ENCODE assay signal across 22 cellular contexts in the genomic region with DNA sequence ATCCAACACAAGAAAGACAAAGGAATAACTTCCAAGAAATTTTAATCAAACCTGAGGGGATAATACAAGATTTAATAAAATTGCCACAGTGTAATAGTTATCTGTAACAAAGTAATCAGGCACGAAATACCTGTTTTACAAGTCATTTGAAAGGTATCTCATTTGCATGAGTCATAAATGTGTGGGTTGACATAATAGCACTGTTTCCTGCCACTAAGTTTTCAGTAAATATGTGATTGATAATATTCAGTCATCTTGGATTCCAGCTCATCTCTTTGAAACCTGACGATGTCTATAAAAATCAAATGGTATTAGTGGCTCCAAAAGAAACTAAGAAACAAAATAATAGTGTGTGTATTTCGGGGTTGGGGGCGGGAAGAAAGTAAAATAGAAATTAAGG.
A peak's percentile ranks its signal among the peaks of the same experiment; 100 is the strongest.
DNase-seq lines count a peak whose midpoint lies in the region; ATAC-seq and TF ChIP-seq lines count a peak whose summit lies in the region.
"Had no signal": no experiment of that assay in that cellular context is flagged by ENCODE, and none has a peak within 500 bp of the region (broad histone marks: within the 10 kb centered on the region; RNA-seq: fewer than 3 reads in every experiment).

No MANE protein-coding gene starts in this region.

- H3K27ac ChIP-seq in PC-3 (ENCODE audit: low read length) (peak overlapping the region; percentile 55), epithelial cell of prostate (peak overlapping the region; percentile 77)
- H3K27ac ChIP-seq: 22Rv1, ovary, right lobe of liver had no signal

- intact Hi-C loops in PC-3 (cut with micrococcal nuclease), result loop anchor here (10.0 kb wide), 1 partner anchor 71 kb away; no protein-coding TSS in a partner anchor

- no peaks in the 10 kb centered on the region for H3K36me3 ChIP-seq in PC-3 (ENCODE audit: low read depth, low read length)
- H3K36me3 ChIP-seq: ovary, right lobe of liver had no signal

- peak overlapping the region; percentile 59 for H3K4me2 ChIP-seq in PC-3 (ENCODE audit: low read length)

- no peak overlapping the region for H2AFZ ChIP-seq in PC-3 (ENCODE audit: low read length)

- H3K9me3 ChIP-seq in PC-3 (ENCODE audit: low read length), result no peaks in the 10 kb centered on the region
- H3K9me3 ChIP-seq: ovary, right lobe of liver had no signal

- no TSS peak for BruUV-seq in PC-3 (replicated peaks; lab: Mats Ljungman, UMichigan)

- no peak overlapping the region for H3K4me3 ChIP-seq in PC-3 (ENCODE audit: low read length)
- H3K4me3 ChIP-seq: ovary, right lobe of liver had no signal

- no peaks in the 10 kb centered on the region for H3K79me2 ChIP-seq in PC-3 (ENCODE audit: low read length)

- peaks cover 61% of the 10 kb centered on the region for H3K4me1 ChIP-seq in PC-3 (ENCODE audit: insufficient read depth, low read length)
- H3K4me1 ChIP-seq: right lobe of liver had no signal

- no peaks in the 10 kb centered on the region for H3K9me2 ChIP-seq in PC-3 (replicated peaks; ENCODE audit: low read length)

- POLR2A ChIA-PET in PC-3 (lab: Charles Lee; ENCODE audit: unreplicated experiment), result no interaction called here

- H3F3A ChIP-seq in PC-3 (ENCODE audit: low read length, unreplicated experiment), result peaks cover 6% of the 10 kb centered on the region

- H3K9ac ChIP-seq in PC-3 (ENCODE audit: low read length), result no peak overlapping the region

- H4K20me1 ChIP-seq in PC-3 (ENCODE audit: low read length), result no peaks in the 10 kb centered on the region

- no peaks in the 10 kb centered on the region for H3K27me3 ChIP-seq in PC-3 (ENCODE audit: low read length)
- H3K27me3 ChIP-seq: ovary, right lobe of liver had no signal

- TF ChIP-seq CTCF in PC-3 (conservative IDR thresholded peaks at IDR 0.05; ENCODE audit: low read depth, low read length), result no peak

- ATAC-seq in activated CD4-positive, CD25-positive, alpha-beta regulatory T cell treated with anti-CD3 and anti-CD28 coated beads, Interleukin-2, amount 50 U/mL, for 24 hours, result peak; percentile 56 to 89
- ATAC-seq in PC-3 (peak; percentile 26), GM21360 (IDR thresholded peaks at IDR 0.05; ENCODE audit: unreplicated experiment) (no peak), GM21619 (IDR thresholded peaks at IDR 0.05; ENCODE audit: unreplicated experiment) (no peak), HG03280 (IDR thresholded peaks at IDR 0.05; ENCODE audit: unreplicated experiment) (no peak)
- ATAC-seq: activated CD8-positive, alpha-beta T cell treated with anti-CD3 and anti-CD28 coated beads, Interleukin-2, amount 10 ng/mL, durations not matched to agents 7 days and 5 days; right lobe of liver; stimulated activated memory B cell treated with anti-CD40 and anti-IgM and Interleukin-4, amounts not matched to agents 10 μg/mL and 1 μg/mL and 100 μg/mL, for 72 hours had no signal

- CTCF ChIA-PET in PC-3 (lab: Charles Lee), result interaction anchor here (0.6 kb wide), 1 partner anchor 518 kb away, joined by 3 read pairs; no protein-coding TSS in a partner anchor

- no peak for DNase-seq in activated CD4-positive, CD25-positive, alpha-beta regulatory T cell treated with anti-CD3 and anti-CD28 coated beads, Interleukin-2, amount 50 U/mL, for 72 hours
- peak; percentile 81 for DNase-seq in PC-3
- DNase-seq in epithelial cell of prostate (ENCODE audit: low read depth, low spot score), result peak; percentile 57
- no peak for DNase-seq in cerebellar cortex (ENCODE audit: low spot score)
- DNase-seq: activated B cell treated with CpG ODN at 0.5 μM for 24 hours; activated CD8-positive, alpha-beta T cell treated with anti-CD3 and anti-CD28 coated beads, Interleukin-2, amount 10 ng/mL, durations not matched to agents 7 days and 5 days; activated naive CD4-positive, alpha-beta T cell treated with anti-CD3 and anti-CD28 coated beads for 36 hours; activated T-cell treated with anti-CD3 and anti-CD28 coated beads, Interleukin-2, amount 50 U/mL, for 24 hours; anterior cingulate cortex; Caco-2; H7; NCI-H2029; NCI-H510A treated with DMSO at 0.1 percent for 48 hours; OCI-M1; ovary; right lobe of liver had no signal

Comparison
In these comparisons a context has a peak if more than half of its experiments do, and no peak if none do; other contexts are left out.
1. ATAC-seq: peak in activated CD4-positive, CD25-positive, alpha-beta regulatory T cell treated with anti-CD3 and anti-CD28 coated beads, Interleukin-2, amount 50 U/mL, for 24 hours (2 of 2) and PC-3 (single experiment); none in GM21360 (single experiment), GM21619 (single experiment) and HG03280 (single experiment).
2. DNase-seq: peak in PC-3 (single experiment) and epithelial cell of prostate (single experiment); none in activated CD4-positive, CD25-positive, alpha-beta regulatory T cell treated with anti-CD3 and anti-CD28 coated beads, Interleukin-2, amount 50 U/mL, for 72 hours (single experiment) and cerebellar cortex (single experiment).